ENCODE assay signal across 17 cellular contexts in the genomic region with DNA sequence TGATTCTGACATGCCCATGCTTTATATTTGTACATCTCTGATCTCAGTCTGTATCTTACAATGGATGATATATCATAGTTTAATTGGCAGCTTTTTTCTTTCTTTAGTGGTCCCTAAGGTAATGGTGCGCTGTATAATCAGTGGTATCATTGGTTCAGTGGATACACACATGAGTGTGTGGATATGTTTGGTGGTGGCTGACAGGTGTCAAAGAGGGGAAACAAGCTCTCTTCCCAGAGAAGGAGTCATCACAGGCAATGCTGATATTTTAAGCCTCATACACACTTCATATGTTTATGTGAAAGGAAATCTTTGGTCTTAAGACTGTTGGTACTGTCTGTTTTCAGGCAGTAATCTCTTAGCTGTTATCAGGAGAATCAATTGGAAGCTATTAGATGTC. TPM values are rescaled to one million over a fixed set of nuclear protein-coding genes. Genes with fewer than 3 reads are reported as not detected.
DNase-seq lines count a peak whose midpoint lies in the region; ATAC-seq and TF ChIP-seq lines count a peak whose summit lies in the region.
"Had no signal": no experiment of that assay in that cellular context is flagged by ENCODE, and none has a peak within 500 bp of the region (broad histone marks: within the 10 kb centered on the region; RNA-seq: fewer than 3 reads in every experiment).

No MANE protein-coding gene starts in this region.

- no peaks in the 10 kb centered on the region for H3K27me3 ChIP-seq in psoas muscle (ENCODE audit: insufficient read depth in 3 of 3, low read length in 2 of 3)

- H3K27me3 Mint-ChIP-seq in progenitor cell of endocrine pancreas: no peaks in the 10 kb centered on the region
- H3K27me3 Mint-ChIP-seq: CD4-positive, alpha-beta T cell had no signal

- H3K4me1 ChIP-seq in psoas muscle: no peaks in the 10 kb centered on the region
- H3K4me1 ChIP-seq: A549, Caco-2 had no signal

- H3K27ac ChIP-seq in psoas muscle: peak overlapping the region; percentile 56
- H3K27ac ChIP-seq: 22Rv1, A549, C4-2B had no signal

- DNase-seq in DMS79 treated with DMSO at 0.1 percent for 48 hours (lab: John Stamatoyannopoulos, UW): peak; percentile 28
- DNase-seq in DMS79 (lab: John Stamatoyannopoulos, UW): no peak
- no peak for DNase-seq in psoas muscle
- DNase-seq in progenitor cell of endocrine pancreas (ENCODE audit: low spot score, unreplicated experiment): no peak
- no peak for DNase-seq in dermis blood vessel endothelial cell
- DNase-seq: AML-193; Caco-2; CD4-positive, alpha-beta T cell; DMS153; DND-41; EL; H9 had no signal

- TF ChIP-seq CTCF in psoas muscle (IDR thresholded peaks at IDR 0.05) (no peak), progenitor cell of endocrine pancreas (IDR thresholded peaks at IDR 0.05; ENCODE audit: unreplicated experiment) (no peak)

- peak; percentile 17 for ATAC-seq in esophagus mucosa
- peak; percentile 71 to 85 (median 75) for ATAC-seq in psoas muscle
- ATAC-seq in HG02973 (IDR thresholded peaks at IDR 0.05; ENCODE audit: unreplicated experiment): no peak
- ATAC-seq: A549 had no signal

- no peaks in the 10 kb centered on the region for H3K9me3 ChIP-seq in psoas muscle
- H3K9me3 ChIP-seq: A549, Caco-2 had no signal

- H3K4me3 ChIP-seq in psoas muscle: no peak overlapping the region
- H3K4me3 ChIP-seq: A549 had no signal

- intact Hi-C loops in psoas muscle (cut with DNase I): no loop called here

- no peak overlapping the region for H3K4me3 Mint-ChIP-seq in progenitor cell of endocrine pancreas (ENCODE audit: low read depth)
- H3K4me3 Mint-ChIP-seq: CD4-positive, alpha-beta T cell; H9 had no signal

- no peaks in the 10 kb centered on the region for H3K4me1 Mint-ChIP-seq in progenitor cell of endocrine pancreas (ENCODE audit: low read depth)
- H3K4me1 Mint-ChIP-seq: H9 had no signal

- H3K36me3 ChIP-seq in psoas muscle (ENCODE audit: insufficient read depth in 1 of 2, low read depth in 1 of 2): peaks cover 0 to 46% of the 10 kb centered on the region in 2 donors

- H3K36me3 Mint-ChIP-seq in progenitor cell of endocrine pancreas (ENCODE audit: insufficient read depth): peaks cover 17% of the 10 kb centered on the region

- H3K9me3 Mint-ChIP-seq in progenitor cell of endocrine pancreas (ENCODE audit: low read depth): no peaks in the 10 kb centered on the region
- H3K9me3 Mint-ChIP-seq: CD4-positive, alpha-beta T cell; H9 had no signal

- WGBS in psoas muscle, 3 donors: 100% methylated on average over 1 of the region's 1 CpG

- H3K27ac Mint-ChIP-seq in progenitor cell of endocrine pancreas: no peak overlapping the region
- H3K27ac Mint-ChIP-seq: CD4-positive, alpha-beta T cell had no signal

RNA-seq across cellular contexts. Expression of a gene that starts 52.1 kb away (rescaled TPM):
- total RNA-seq in esophagus mucosa: 3.9 TPM
- 1 to 10 TPM; 1.5 to 4.1 (median 3.2) TPM for total RNA-seq in psoas muscle
- polyA plus RNA-seq in psoas muscle: 1 to 10 TPM in 1 of 3 donors, under 1 TPM in 2; 0.56 to 1.4 (median 0.57) TPM
- total RNA-seq in progenitor cell of endocrine pancreas: 51.1 and 55.3 TPM in 2 replicates
- total RNA-seq in dermis blood vessel endothelial cell: 2.0 and 3.6 TPM in 2 replicates

RNA-seq across cellular contexts. Expression of a gene that starts 54.6 kb away (rescaled TPM):
- 27.5 TPM for total RNA-seq in esophagus mucosa
- 100 to 1,000 TPM in 1 of 4 donors, 10 to 100 TPM in 3; 86.8 to 119 (median 95.3) TPM for total RNA-seq in psoas muscle
- polyA plus RNA-seq in psoas muscle: 10 to 100 TPM; 62.1 to 66.2 (median 64.9) TPM
- total RNA-seq in progenitor cell of endocrine pancreas: 25.9 and 27.8 TPM in 2 replicates
- 23.5 and 31.8 TPM in 2 replicates for total RNA-seq in dermis blood vessel endothelial cell

Comparison
In these comparisons a context has a peak if more than half of its experiments do, and no peak if none do; other contexts are left out.
1. RNA of a gene that starts 52.1 kb away (total RNA-seq): 51.1 to 55.3 TPM in progenitor cell of endocrine pancreas; 3.9 TPM in esophagus mucosa (single experiment), 1.5 to 4.1 TPM in psoas muscle and 2.0 to 3.6 TPM in dermis blood vessel endothelial cell; every median in the first group is over 10 times any median in the second.